Comparison of ENCODE assay signal across 13 cellular contexts in the genomic region with DNA sequence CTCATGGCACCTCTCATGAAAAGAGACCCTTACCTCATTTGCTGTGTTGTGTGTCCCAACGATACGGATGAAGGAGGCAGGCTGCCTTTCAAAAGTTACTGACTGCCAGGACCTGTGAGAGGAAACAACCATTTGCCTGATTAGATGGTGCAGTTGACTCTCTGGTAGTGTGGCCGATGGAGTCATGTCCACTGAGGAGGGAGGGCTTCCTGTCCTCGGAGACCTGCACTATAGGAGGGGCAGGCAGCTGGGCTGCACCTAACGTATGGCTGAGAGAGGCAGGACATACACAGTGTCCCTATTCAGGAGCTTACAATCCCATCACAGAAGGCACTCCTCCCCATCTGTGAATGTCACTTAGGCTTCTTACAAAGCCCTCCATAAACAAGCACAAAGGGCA.
"Had no signal": no experiment of that assay in that cellular context is flagged by ENCODE, and none has a peak within 500 bp of the region (broad histone marks: within the 10 kb centered on the region; RNA-seq: fewer than 3 reads in every experiment).

No MANE protein-coding gene starts in this region.

- H3K4me1 Mint-ChIP-seq: activated naive CD8-positive, alpha-beta T cell treated with anti-CD3 and anti-CD28 coated beads for 36 hours; stimulated activated naive B cell treated with anti-CD40 and anti-IgM and Interleukin-4, amounts not matched to agents 10 μg/mL and 1 μg/mL and 100 μg/mL, for 72 hours had no signal

- H3K27ac Mint-ChIP-seq: activated naive CD8-positive, alpha-beta T cell treated with anti-CD3 and anti-CD28 coated beads for 36 hours; dendritic cell treated with granulocyte-macrophage colony-stimulating factor and Interleukin-4, amounts not matched to agents 40 ng/mL and 50 ng/mL, for 4 days; nephron progenitor cell; stimulated activated naive B cell treated with anti-CD40 and anti-IgM and Interleukin-4, amounts not matched to agents 10 μg/mL and 1 μg/mL and 100 μg/mL, for 72 hours had no signal

- H3K4me3 ChIP-seq: lung, upper lobe of right lung had no signal

- H3K4me1 ChIP-seq: foreskin keratinocyte, upper lobe of right lung had no signal

- H3K36me3 ChIP-seq: upper lobe of right lung had no signal

- H3K27me3 Mint-ChIP-seq: activated naive CD8-positive, alpha-beta T cell treated with anti-CD3 and anti-CD28 coated beads for 36 hours; dendritic cell treated with granulocyte-macrophage colony-stimulating factor and Interleukin-4, amounts not matched to agents 40 ng/mL and 50 ng/mL, for 4 days; stimulated activated naive B cell treated with anti-CD40 and anti-IgM and Interleukin-4, amounts not matched to agents 10 μg/mL and 1 μg/mL and 100 μg/mL, for 72 hours had no signal

- ATAC-seq: foreskin keratinocyte; stimulated activated naive B cell treated with anti-CD40 and anti-IgM and Interleukin-4, amounts not matched to agents 10 μg/mL and 1 μg/mL and 100 μg/mL, for 72 hours; upper lobe of right lung had no signal

- H3K27me3 ChIP-seq: foreskin keratinocyte, upper lobe of right lung had no signal

- H3K9me3 ChIP-seq: upper lobe of right lung had no signal

- H3K9me3 Mint-ChIP-seq: activated naive CD8-positive, alpha-beta T cell treated with anti-CD3 and anti-CD28 coated beads for 36 hours; dendritic cell treated with granulocyte-macrophage colony-stimulating factor and Interleukin-4, amounts not matched to agents 40 ng/mL and 50 ng/mL, for 4 days; nephron progenitor cell; stimulated activated naive B cell treated with anti-CD40 and anti-IgM and Interleukin-4, amounts not matched to agents 10 μg/mL and 1 μg/mL and 100 μg/mL, for 72 hours had no signal

- H3K27ac ChIP-seq: foreskin keratinocyte, upper lobe of right lung had no signal

- H3K4me3 Mint-ChIP-seq: activated naive CD8-positive, alpha-beta T cell treated with anti-CD3 and anti-CD28 coated beads for 36 hours; dendritic cell treated with granulocyte-macrophage colony-stimulating factor and Interleukin-4, amounts not matched to agents 40 ng/mL and 50 ng/mL, for 4 days; stimulated activated naive B cell treated with anti-CD40 and anti-IgM and Interleukin-4, amounts not matched to agents 10 μg/mL and 1 μg/mL and 100 μg/mL, for 72 hours had no signal

- DNase-seq: activated CD4-positive, CD25-positive, alpha-beta regulatory T cell treated with anti-CD3 and anti-CD28 coated beads, Interleukin-2, amount 50 U/mL, for 72 hours; activated naive CD4-positive, alpha-beta T cell; activated naive CD8-positive, alpha-beta T cell treated with anti-CD3 and anti-CD28 coated beads for 36 hours; amniotic stem cell; effector memory CD4-positive, alpha-beta T cell; foreskin keratinocyte; hippocampal formation; nephron progenitor cell; occipital lobe; stimulated activated naive B cell treated with anti-CD40 and anti-IgM and Interleukin-4, amounts not matched to agents 10 μg/mL and 1 μg/mL and 100 μg/mL, for 72 hours; upper lobe of right lung had no signal

- H3K36me3 Mint-ChIP-seq: activated naive CD8-positive, alpha-beta T cell treated with anti-CD3 and anti-CD28 coated beads for 36 hours had no signal
